ENCODE assay signal across 1 cellular context in genomic region chr15:63093486-63094205, GRCh38.
TF ChIP-seq lines count a peak whose summit lies in the region.

No MANE protein-coding gene starts in this region.

TF ChIP-seq in H1, 55 proteins besides CTCF, POLR2A, EP300 and RAD21 (continued from another document):
- TF ChIP-seq CHD7 (IDR thresholded peaks at IDR 0.05; ENCODE audit: insufficient replicate concordance, low read length), result no peak
- TF ChIP-seq ASH2L (IDR thresholded peaks at IDR 0.05; ENCODE audit: low read length), result peak; percentile 16
- TF ChIP-seq MAX (IDR thresholded peaks at IDR 0.05), result peak; percentile 63
- no peak; the same call in 1 of the 2 replicates for TF ChIP-seq GABPA (IDR thresholded peaks at IDR 0.05; ENCODE audit: borderline replicate concordance, insufficient read depth, low read length)
